ENCODE assay signal across 9 cellular contexts in the genomic region with DNA sequence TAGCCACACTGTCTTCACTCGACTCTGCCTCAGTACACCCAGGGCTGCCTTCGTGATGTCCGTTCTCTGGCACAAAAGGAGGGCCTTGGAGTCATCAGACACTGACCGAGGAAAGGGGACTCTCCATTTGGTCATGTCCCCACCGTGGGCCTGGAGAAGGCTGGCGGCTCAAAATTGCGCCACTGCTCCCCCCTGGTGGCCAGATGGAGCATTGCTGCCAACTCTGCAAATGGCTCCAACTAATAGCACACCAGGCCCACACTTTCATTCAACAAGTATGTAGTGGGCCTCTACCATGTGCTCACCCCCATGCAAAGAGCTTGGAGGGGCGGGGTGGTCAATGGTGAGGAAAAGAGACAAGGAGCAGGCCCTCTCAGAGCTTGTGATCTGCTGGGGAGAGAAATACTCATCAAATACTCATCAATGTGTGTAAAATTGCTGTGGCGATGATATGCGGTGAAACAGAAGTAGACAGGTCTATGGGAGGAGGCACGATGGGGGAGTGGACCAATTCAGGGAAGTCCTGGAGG. TPM values are rescaled to one million over a fixed set of nuclear protein-coding genes. Genes with fewer than 3 reads are reported as not detected.
A peak's percentile ranks its signal among the peaks of the same experiment; 100 is the strongest.
DNase-seq lines count a peak whose midpoint lies in the region; ATAC-seq, FAIRE-seq and TF ChIP-seq lines count a peak whose summit lies in the region.
"Had no signal": no experiment of that assay in that cellular context is flagged by ENCODE, and none has a peak within 500 bp of the region (broad histone marks: within the 10 kb centered on the region; RNA-seq: fewer than 3 reads in every experiment).

No MANE protein-coding gene starts in this region.

- H3K36me3 ChIP-seq in SU-DHL-6 (ENCODE audit: low read length) (no peaks in the 10 kb centered on the region), psoas muscle (ENCODE audit: insufficient read depth in 1 of 2, low read depth in 1 of 2) (no peaks in the 10 kb centered on the region)

- no peaks in the 10 kb centered on the region for H3K79me2 ChIP-seq in SU-DHL-6 (ENCODE audit: insufficient read depth, low read length)

- H3K9me3 Mint-ChIP-seq in activated naive CD4-positive, alpha-beta T cell treated with anti-CD3 and anti-CD28 coated beads, Interleukin-2, amount 50 U/mL, for 72 hours: no peaks in the 10 kb centered on the region

- peak; percentile 43 to 46 for ATAC-seq in activated naive CD4-positive, alpha-beta T cell treated with anti-CD3 and anti-CD28 coated beads, Interleukin-2, amount 50 U/mL, for 72 hours
- peak; percentile 52 for ATAC-seq in Right ventricle myocardium inferior
- peak; percentile 69 to 87 (median 76) for ATAC-seq in psoas muscle
- no peak for ATAC-seq in GM18520 (IDR thresholded peaks at IDR 0.05; ENCODE audit: unreplicated experiment)
- no peak for ATAC-seq in GM18502 (IDR thresholded peaks at IDR 0.05; ENCODE audit: poor library complexity, unreplicated experiment)

- no peaks in the 10 kb centered on the region for H3K9me3 ChIP-seq in SU-DHL-6 (ENCODE audit: insufficient read depth, low read length)
- no peaks in the 10 kb centered on the region for H3K9me3 ChIP-seq in psoas muscle

- no peak overlapping the region for H3K27ac ChIP-seq in SU-DHL-6 (ENCODE audit: low read depth, low read length)
- H3K27ac ChIP-seq in psoas muscle: no peak overlapping the region

- H3K9me2 ChIP-seq in SU-DHL-6 (replicated peaks; ENCODE audit: insufficient read depth, low read length): no peaks in the 10 kb centered on the region

- TF ChIP-seq CTCF in SU-DHL-6 (IDR thresholded peaks at IDR 0.05; ENCODE audit: insufficient read depth, low read length, poor library complexity, severe bottlenecking) (peak; percentile 89), psoas muscle (IDR thresholded peaks at IDR 0.05) (peak; percentile 95)

- no peak overlapping the region for H2AFZ ChIP-seq in SU-DHL-6 (ENCODE audit: low read depth, low read length, severe bottlenecking)

- H3K4me1 ChIP-seq in psoas muscle: peaks cover 18% of the 10 kb centered on the region

- no peak overlapping the region for H3K4me2 ChIP-seq in SU-DHL-6 (ENCODE audit: low read depth, low read length, poor library complexity, severe bottlenecking)

- FAIRE-seq in HTR-8/SVneo (lab: Jason Lieb, UNC): peak; percentile 99
- FAIRE-seq: endometrium had no signal

- no peaks in the 10 kb centered on the region for H3F3A ChIP-seq in SU-DHL-6 (ENCODE audit: insufficient read depth)

- no peak overlapping the region for H3K27ac Mint-ChIP-seq in activated naive CD4-positive, alpha-beta T cell treated with anti-CD3 and anti-CD28 coated beads, Interleukin-2, amount 50 U/mL, for 72 hours

- DNase-seq in DMS53 (lab: John Stamatoyannopoulos, UW): peak; percentile 84
- DNase-seq in HTR-8/SVneo (ENCODE audit: insufficient read length, low spot score): peak; percentile 83
- DNase-seq in activated naive CD4-positive, alpha-beta T cell treated with anti-CD3 and anti-CD28 coated beads, Interleukin-2, amount 50 U/mL, for 72 hours (ENCODE audit: low spot score in 2 of 2): peak in 1 of 2 donors; percentile 74
- DNase-seq in Right ventricle myocardium inferior (ENCODE audit: missing footprints): peak; percentile 85
- DNase-seq in psoas muscle: peak; percentile 75 to 88

- no peaks in the 10 kb centered on the region for H4K20me1 ChIP-seq in SU-DHL-6 (ENCODE audit: low read depth, low read length)

- H3K27me3 ChIP-seq in SU-DHL-6 (ENCODE audit: low read length) (no peaks in the 10 kb centered on the region), psoas muscle (ENCODE audit: insufficient read depth in 3 of 3, low read length in 2 of 3) (peaks cover 0 to 22% (median 17%) of the 10 kb centered on the region in 3 donors)

- 20 to 24% (median 23%) methylated on average over 11 of the region's 11 CpGs for WGBS in psoas muscle, 3 donors

- intact Hi-C loops in Right ventricle myocardium inferior (cut with DNase I) (loop anchor here (1.0 to 5.0 kb wide), 2 partner anchors 74 to 208 kb away; no protein-coding TSS in a partner anchor), psoas muscle (cut with DNase I) (loop anchor here in 1 of 2 donors (1.0 kb wide), 2 partner anchors 74 to 121 kb away; no protein-coding TSS in a partner anchor)

- H3K36me3 Mint-ChIP-seq in activated naive CD4-positive, alpha-beta T cell treated with anti-CD3 and anti-CD28 coated beads, Interleukin-2, amount 50 U/mL, for 72 hours: no peaks in the 10 kb centered on the region

- H3K4me3 ChIP-seq in SU-DHL-6 (ENCODE audit: insufficient read depth, low read length, poor library complexity, severe bottlenecking) (no peak overlapping the region), psoas muscle (no peak overlapping the region)

- H3K9ac ChIP-seq in SU-DHL-6 (ENCODE audit: low read length): no peak overlapping the region

RNA-seq across cellular contexts. Expression of a gene that starts 5.2 kb away (rescaled TPM):
- total RNA-seq in activated naive CD4-positive, alpha-beta T cell treated with anti-CD3 and anti-CD28 coated beads, Interleukin-2, amount 50 U/mL, for 72 hours: under 1 TPM in 1 of 2 donors, not detected in 1; 0.87 TPM
- total RNA-seq in Right ventricle myocardium inferior (1.2 TPM), psoas muscle (under 1 TPM; 0.20 to 0.74 (median 0.37) TPM)
- under 1 TPM; 0.06 to 0.40 (median 0.10) TPM for polyA plus RNA-seq in psoas muscle

RNA-seq across cellular contexts. Expression of a gene that starts 7.9 kb away (rescaled TPM):
- 10 to 100 TPM; 30.9 to 96.3 TPM for total RNA-seq in activated naive CD4-positive, alpha-beta T cell treated with anti-CD3 and anti-CD28 coated beads, Interleukin-2, amount 50 U/mL, for 72 hours
- total RNA-seq in Right ventricle myocardium inferior (4.3 TPM), psoas muscle (1 to 10 TPM; 3.0 to 7.9 (median 4.2) TPM)
- 1 to 10 TPM; 3.4 to 4.7 (median 3.7) TPM for polyA plus RNA-seq in psoas muscle

RNA-seq across cellular contexts. Expression of a gene that starts 28.5 kb away (rescaled TPM):
- total RNA-seq in activated naive CD4-positive, alpha-beta T cell treated with anti-CD3 and anti-CD28 coated beads, Interleukin-2, amount 50 U/mL, for 72 hours: not detected
- total RNA-seq in Right ventricle myocardium inferior: 0.19 TPM
- total RNA-seq in psoas muscle: not detected
- polyA plus RNA-seq in psoas muscle: under 1 TPM in 1 of 3 donors, not detected in 2; 0.01 TPM

RNA-seq across cellular contexts. Expression of a gene that starts 58.1 kb away (rescaled TPM):
- total RNA-seq in activated naive CD4-positive, alpha-beta T cell treated with anti-CD3 and anti-CD28 coated beads, Interleukin-2, amount 50 U/mL, for 72 hours: not detected
- not detected for total RNA-seq in Right ventricle myocardium inferior
- not detected for total RNA-seq in psoas muscle
- polyA plus RNA-seq in psoas muscle: not detected

RNA-seq across cellular contexts. Expression of a gene that starts 59.1 kb away (rescaled TPM):
- total RNA-seq in activated naive CD4-positive, alpha-beta T cell treated with anti-CD3 and anti-CD28 coated beads, Interleukin-2, amount 50 U/mL, for 72 hours: not detected
- total RNA-seq in Right ventricle myocardium inferior: not detected
- total RNA-seq in psoas muscle: not detected
- not detected for polyA plus RNA-seq in psoas muscle

Comparison
In these comparisons a context has a peak if more than half of its experiments do, and no peak if none do; other contexts are left out.
1. ATAC-seq: peak in activated naive CD4-positive, alpha-beta T cell treated with anti-CD3 and anti-CD28 coated beads, Interleukin-2, amount 50 U/mL, for 72 hours (2 of 2), Right ventricle myocardium inferior (single experiment) and psoas muscle (4 of 4); none in GM18520 (single experiment) and GM18502 (single experiment).